3 cellular contexts compared by ENCODE assay signal in genomic region chr6:14009416-14009815, GRCh38.
TF ChIP-seq lines count a peak whose summit lies in the region.

No MANE protein-coding gene starts in this region.

TF ChIP-seq in GM23338, 12 proteins besides CTCF, POLR2A, EP300 and RAD21 (continues in another document):
- TF ChIP-seq ZNF331 (CRISPR knock-in tag; IDR thresholded peaks at IDR 0.05; ENCODE audit: low read depth) (no peak), JUNB (IDR thresholded peaks at IDR 0.05; ENCODE audit: unreplicated experiment) (no peak), POLR2AphosphoS5 (IDR thresholded peaks at IDR 0.05; ENCODE audit: low read depth) (no peak), ZNF114 (CRISPR knock-in tag; IDR thresholded peaks at IDR 0.05) (no peak), NANOG (IDR thresholded peaks at IDR 0.05; ENCODE audit: borderline replicate concordance) (no peak), ZNF462 (CRISPR knock-in tag; IDR thresholded peaks at IDR 0.05) (peak; percentile 80)

TF ChIP-seq in WTC11, 78 proteins besides CTCF, POLR2A, EP300 and RAD21 (continues in another document):
- TF ChIP-seq FOXP4 (CRISPR knock-in tag; IDR thresholded peaks at IDR 0.05) (no peak), ATF1 (CRISPR knock-in tag; IDR thresholded peaks at IDR 0.05) (no peak), SP1 (CRISPR knock-in tag; conservative IDR thresholded peaks at IDR 0.05) (no peak), ZBTB43 (CRISPR knock-in tag; IDR thresholded peaks at IDR 0.05) (no peak), TP53 (CRISPR knock-in tag; IDR thresholded peaks at IDR 0.05) (no peak), ZNF219 (CRISPR knock-in tag; IDR thresholded peaks at IDR 0.05; ENCODE audit: borderline replicate concordance) (no peak), ATF6 (CRISPR knock-in tag; IDR thresholded peaks at IDR 0.05) (no peak), IRF1 (CRISPR knock-in tag; IDR thresholded peaks at IDR 0.05) (no peak), ZNF423 (CRISPR knock-in tag; IDR thresholded peaks at IDR 0.05) (no peak), MLX (CRISPR knock-in tag; IDR thresholded peaks at IDR 0.05) (no peak), NFATC4 (CRISPR knock-in tag; IDR thresholded peaks at IDR 0.05) (no peak), ZNF532 (CRISPR knock-in tag; IDR thresholded peaks at IDR 0.05; ENCODE audit: borderline replicate concordance) (no peak), NR1H2 (CRISPR knock-in tag; IDR thresholded peaks at IDR 0.05) (no peak), RELA (CRISPR knock-in tag; IDR thresholded peaks at IDR 0.05; ENCODE audit: borderline replicate concordance) (no peak), ZBTB21 (CRISPR knock-in tag; IDR thresholded peaks at IDR 0.05; ENCODE audit: borderline replicate concordance) (no peak), NR2C2 (CRISPR knock-in tag; IDR thresholded peaks at IDR 0.05) (no peak)

TF ChIP-seq in H1, 55 proteins besides CTCF, POLR2A, EP300 and RAD21:
- TF ChIP-seq NRF1 (IDR thresholded peaks at IDR 0.05; ENCODE audit: low read depth, low read length) (no peak), CHD7 (IDR thresholded peaks at IDR 0.05; ENCODE audit: insufficient replicate concordance, low read length) (peak; percentile 40)
